11 cellular contexts compared by ENCODE assay signal in the genomic region with DNA sequence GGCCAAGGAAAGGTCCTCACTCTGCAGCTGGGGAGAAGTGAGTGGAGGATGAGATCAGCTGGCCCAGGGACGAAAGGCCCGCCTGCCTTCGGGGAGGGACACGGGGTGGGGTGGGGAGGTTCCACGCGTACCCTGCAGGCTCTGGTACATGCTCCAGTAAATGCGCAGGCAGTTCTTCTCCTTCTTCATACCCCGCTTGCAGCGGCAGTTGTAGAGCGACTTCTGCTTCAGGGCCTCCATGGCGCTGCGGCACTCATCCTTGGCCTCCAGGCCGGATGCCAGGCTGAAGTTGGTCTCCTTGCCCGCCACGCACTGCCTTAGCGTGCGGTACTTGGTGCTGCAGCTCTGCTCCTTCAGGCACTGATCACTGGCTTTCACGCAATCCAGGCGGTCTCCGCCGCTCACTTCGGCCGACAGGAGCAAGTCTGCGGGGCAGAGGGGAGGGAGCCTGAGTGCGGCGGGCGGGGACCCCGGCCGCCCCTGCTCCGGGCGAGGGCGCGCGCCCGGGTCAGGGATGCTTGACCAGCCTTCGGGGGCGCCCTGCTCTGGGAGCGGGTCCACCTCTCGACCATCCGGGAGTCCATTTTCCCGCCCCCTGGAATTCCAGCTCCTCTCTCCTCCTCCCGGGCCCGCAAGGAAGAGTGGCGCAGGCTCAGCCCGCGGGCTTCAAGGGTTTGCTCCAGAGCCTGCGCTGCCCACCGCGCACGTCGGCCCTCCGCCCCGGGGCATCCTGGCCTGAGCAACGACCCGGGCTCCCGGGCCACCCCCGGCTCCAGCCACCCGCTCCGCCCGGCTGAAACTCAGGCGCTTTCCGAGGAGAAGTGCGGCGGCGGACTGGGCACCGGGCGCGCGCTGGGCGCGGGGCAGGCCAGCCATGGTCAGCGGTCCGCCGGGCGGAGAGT. TPM values are rescaled to one million over a fixed set of nuclear protein-coding genes. Genes with fewer than 3 reads are reported as not detected.
DNase-seq lines count a peak whose midpoint lies in the region; ATAC-seq, FAIRE-seq and TF ChIP-seq lines count a peak whose summit lies in the region.
"Had no signal": no experiment of that assay in that cellular context is flagged by ENCODE, and none has a peak within 500 bp of the region (broad histone marks: within the 10 kb centered on the region; RNA-seq: fewer than 3 reads in every experiment).

No MANE protein-coding gene starts in this region.

- H3K27me3 ChIP-seq in liver (ENCODE audit: control insufficient read depth in 4 of 4, insufficient read depth in 4 of 4, low read length in 3 of 4): no peaks in the 10 kb centered on the region
- H3K27me3 ChIP-seq in HepG2 (ENCODE audit: control insufficient read depth in 1 of 2, insufficient read depth in 2 of 2, low read length in 2 of 2): peaks cover 2 to 34% of the 10 kb centered on the region in 2 experiments; a peak in 4 of 5 replicates
- peaks cover 100% of the 10 kb centered on the region for H3K27me3 ChIP-seq in cardiac muscle cell
- peaks cover 86% of the 10 kb centered on the region for H3K27me3 ChIP-seq in neural progenitor cell
- H3K27me3 ChIP-seq in vagina: no peaks in the 10 kb centered on the region

- POLR2A ChIA-PET in HepG2 (lab: Yijun Ruan, JAX): no interaction called here

- TF ChIP-seq RAD21 in liver (IDR thresholded peaks at IDR 0.05) (no peak), HepG2 (CRISPR knock-in tag; IDR thresholded peaks at IDR 0.05) (no peak)

- H3K79me2 ChIP-seq in HepG2 (ENCODE audit: insufficient read depth, low read length) (no peaks in the 10 kb centered on the region), neural progenitor cell (ENCODE audit: low read depth) (no peaks in the 10 kb centered on the region)

- peak overlapping the region in 1 of 2 donors; percentile 67 for H3K9ac ChIP-seq in liver (ENCODE audit: low read depth in 1 of 2, low read length in 2 of 2)
- H3K9ac ChIP-seq in HepG2 (ENCODE audit: insufficient read depth, low read depth, low read length): no peak overlapping the region
- H3K9ac ChIP-seq in neural progenitor cell: no peak overlapping the region

- H3K9me3 Mint-ChIP-seq in neural progenitor cell: no peaks in the 10 kb centered on the region

- CTCF ChIA-PET in HepG2 (lab: Yijun Ruan, JAX; ENCODE audit: low intra/inter-chr PET ratio, low total read pairs): no interaction called here

- in situ Hi-C loops in HepG2 (cut with HindIII; ENCODE audit: extremely low pct_ligation_motif_present, low pct_unique_long_range_greater_than_20kb): no loop called here

- TF ChIP-seq POLR2A in HepG2 (IDR thresholded peaks at IDR 0.05; ENCODE audit: insufficient read depth in 1 of 2, low read depth in 2 of 2, low read length in 2 of 2) (no peak), vagina (IDR thresholded peaks at IDR 0.05) (no peak)

- H3K36me3 Mint-ChIP-seq in neural progenitor cell: no peaks in the 10 kb centered on the region

- H4K20me1 ChIP-seq in HepG2 (ENCODE audit: insufficient read depth, low read length): no peaks in the 10 kb centered on the region
- H4K20me1 ChIP-seq in neural progenitor cell (ENCODE audit: low read depth): no peaks in the 10 kb centered on the region

- H3K9me3 ChIP-seq in liver (ENCODE audit: control insufficient read depth in 4 of 4, low read length in 3 of 4) (no peaks in the 10 kb centered on the region), HepG2 (ENCODE audit: low read length) (no peaks in the 10 kb centered on the region), cardiac muscle cell (ENCODE audit: low read depth) (no peaks in the 10 kb centered on the region), neural progenitor cell (ENCODE audit: low read depth) (no peaks in the 10 kb centered on the region), vagina (no peaks in the 10 kb centered on the region)

- DNase-seq in HepG2 (ENCODE audit: low spot score) (no peak), cardiac muscle cell (ENCODE audit: low read depth in 1 of 2, low spot score in 1 of 2) (peak in 1 of 2 donors; percentile 44), neural progenitor cell (ENCODE audit: low spot score) (peak; percentile 69), vagina (ENCODE audit: extremely low spot score in 2 of 2) (no peak), 8988T (no peak)
- DNase-seq in effector CD8-positive, alpha-beta T cell (lab: John Stamatoyannopoulos, UW): no peak
- DNase-seq: naive B cell had no signal

- peaks cover 30% of the 10 kb centered on the region for H3K27me3 Mint-ChIP-seq in neural progenitor cell (ENCODE audit: insufficient read depth, low read depth)

- H3K4me1 Mint-ChIP-seq in neural progenitor cell: peaks cover 15% of the 10 kb centered on the region

- H3K4me1 ChIP-seq in liver (ENCODE audit: control insufficient read depth in 4 of 4, insufficient read depth in 4 of 4, low read length in 3 of 4) (peaks cover 3 to 27% (median 19%) of the 10 kb centered on the region in 4 donors), HepG2 (ENCODE audit: insufficient read depth, low read length) (no peaks in the 10 kb centered on the region), cardiac muscle cell (ENCODE audit: low read depth) (no peaks in the 10 kb centered on the region), neural progenitor cell (peaks cover 18% of the 10 kb centered on the region), vagina (peaks cover 24% of the 10 kb centered on the region)

- H2AFZ ChIP-seq in HepG2 (ENCODE audit: low read length) (no peak overlapping the region), neural progenitor cell (replicated peaks) (peak overlapping the region; percentile 86)

- no peak for TF ChIP-seq EP300 in HepG2 (IDR thresholded peaks at IDR 0.05; ENCODE audit: low read depth in 2 of 2, low read length in 2 of 2)
- TF ChIP-seq EP300 in HepG2 (CRISPR knock-in tag; IDR thresholded peaks at IDR 0.05; ENCODE audit: borderline replicate concordance): no peak

- TF ChIP-seq CTCF in liver (IDR thresholded peaks at IDR 0.05; ENCODE audit: low read depth, low read length, missing input control): no peak
- TF ChIP-seq CTCF in HepG2 (CRISPR knock-in tag; IDR thresholded peaks at IDR 0.05): no peak
- no peak for TF ChIP-seq CTCF in cardiac muscle cell (IDR thresholded peaks at IDR 0.05; ENCODE audit: low read depth, low read length)
- TF ChIP-seq CTCF in neural progenitor cell (IDR thresholded peaks at IDR 0.05): peak; percentile 8
- TF ChIP-seq CTCF in vagina (IDR thresholded peaks at IDR 0.05): no peak

- peak overlapping the region; percentile 64 to 93 (median 84) for H3K4me3 ChIP-seq in liver (ENCODE audit: low read depth in 1 of 3, low read length in 3 of 3)
- no peak overlapping the region for H3K4me3 ChIP-seq in HepG2 (replicated peaks in 1 of 3; ENCODE audit: insufficient read depth in 1 of 3, low read depth in 2 of 3, low read length in 3 of 3)
- peak overlapping the region; percentile 45 for H3K4me3 ChIP-seq in cardiac muscle cell
- H3K4me3 ChIP-seq in neural progenitor cell: peak overlapping the region; percentile 69
- H3K4me3 ChIP-seq in vagina: peak overlapping the region; percentile 57 to 59

- peak overlapping the region; percentile 98 for H3K4me3 Mint-ChIP-seq in neural progenitor cell

- no peak for FAIRE-seq in HepG2 (lab: Jason Lieb, UNC)
- FAIRE-seq: colon had no signal

- H3K27ac Mint-ChIP-seq in neural progenitor cell: no peak overlapping the region
- H3K27ac Mint-ChIP-seq: naive B cell had no signal

- no peak overlapping the region for H3K4me2 ChIP-seq in HepG2 (ENCODE audit: low read depth, low read length)
- peak overlapping the region; percentile 97 for H3K4me2 ChIP-seq in neural progenitor cell

- 27% methylated on average over 75 of the region's 75 CpGs for WGBS in liver
- 65% methylated on average over 34 of the region's 75 CpGs for WGBS in HepG2 (ENCODE audit: low lambda C conversion rate)

- no peak for ATAC-seq in HepG2
- no peak for ATAC-seq in GM18519 (IDR thresholded peaks at IDR 0.05; ENCODE audit: low FRiP score, unreplicated experiment)

- H3K36me3 ChIP-seq in liver (ENCODE audit: control insufficient read depth in 4 of 4, insufficient read depth in 3 of 4, low read depth in 1 of 4, low read length in 3 of 4): peaks cover 0 to 2% (median 0%) of the 10 kb centered on the region in 4 donors
- H3K36me3 ChIP-seq in HepG2 (replicated peaks in 1 of 2; ENCODE audit: control insufficient read depth in 1 of 2, insufficient read depth in 2 of 2, low read length in 2 of 2): no peaks in the 10 kb centered on the region
- no peaks in the 10 kb centered on the region for H3K36me3 ChIP-seq in cardiac muscle cell
- H3K36me3 ChIP-seq in neural progenitor cell: no peaks in the 10 kb centered on the region
- no peaks in the 10 kb centered on the region for H3K36me3 ChIP-seq in vagina

- H3K27ac ChIP-seq in liver (ENCODE audit: low read depth in 1 of 2, low read length in 2 of 2): peak overlapping the region; percentile 82 to 90
- no peak overlapping the region for H3K27ac ChIP-seq in HepG2 (ENCODE audit: extremely low read length, insufficient read depth, low read length)
- H3K27ac ChIP-seq in cardiac muscle cell: no peak overlapping the region
- H3K27ac ChIP-seq in neural progenitor cell: no peak overlapping the region
- peak overlapping the region; percentile 76 for H3K27ac ChIP-seq in vagina

- peaks cover 7% of the 10 kb centered on the region for H3F3A ChIP-seq in neural progenitor cell (ENCODE audit: low read depth)

- BruUV-seq in HepG2 (replicated peaks; lab: Mats Ljungman, UMichigan): no TSS peak

- intact Hi-C loops in HepG2 (cut with micrococcal nuclease; ENCODE audit: unreplicated experiment) (no loop called here), vagina (cut with DNase I) (loop anchor here (10.0 kb wide), 1 partner anchor 326 kb away; no protein-coding TSS in a partner anchor)

RNA-seq across cellular contexts. Expression of gene GFRA1, which starts 2.1 kb away (rescaled TPM):
- total RNA-seq in liver (10 to 100 TPM; 14.2 to 53.6 TPM), HepG2 (2016; rRNA removed; fragmentation: Illumina TruSeq; extraction: Trizol) (not detected in 2 replicates), cardiac muscle cell (5.0 and 5.1 TPM in 2 replicates), neural progenitor cell (ENCODE audit: low replicate concordance) (14.0 and 14.6 TPM in 2 replicates), vagina (57.7 TPM)
- polyA plus RNA-seq in liver (10 to 100 TPM; 15.1 to 20.5 TPM), HepG2 (2011; rRNA removed) (not detected in 2 replicates), cardiac muscle cell (1.7 and 3.4 TPM in 2 replicates)
- total RNA-seq in HepG2 (2016; cell fraction: cytosol; rRNA removed; fragmentation: Illumina TruSeq; extraction: Trizol; ENCODE audit: low read depth): not detected in 2 replicates
- total RNA-seq in HepG2 (2016; cell fraction: insoluble cytoplasmic fraction; rRNA removed; fragmentation: Illumina TruSeq; extraction: Trizol): not detected in 2 replicates
- total RNA-seq in HepG2 (2016; cell fraction: membrane; rRNA removed; fragmentation: Illumina TruSeq; extraction: Trizol): not detected in 2 replicates
- total RNA-seq in HepG2 (2016; cell fraction: nucleus; rRNA removed; fragmentation: Illumina TruSeq; extraction: Trizol): not detected in 2 replicates
- polyA plus RNA-seq in HepG2 (2011; cell fraction: cytosol; rRNA removed): not detected in 2 replicates
- polyA plus RNA-seq in HepG2 (2011; cell fraction: nucleus; rRNA removed): not detected in 2 replicates
- polyA plus RNA-seq in HepG2 (2012): not detected in 2 replicates
- not detected in 2 replicates for polyA plus RNA-seq in HepG2 (2016; cell fraction: cytosol; fragmentation: Illumina TruSeq; extraction: Trizol; ENCODE audit: low read depth)
- not detected in 2 replicates for polyA plus RNA-seq in HepG2 (2016; cell fraction: insoluble cytoplasmic fraction; fragmentation: Illumina TruSeq; extraction: Trizol; ENCODE audit: low read depth)
- polyA plus RNA-seq in HepG2 (2016; cell fraction: membrane; fragmentation: Illumina TruSeq; extraction: Trizol; ENCODE audit: low read depth): not detected in 2 replicates
- polyA plus RNA-seq in HepG2 (2016; cell fraction: nucleus; fragmentation: Illumina TruSeq; extraction: Trizol; ENCODE audit: insufficient read depth, low read depth): not detected in 2 replicates
- not detected in 2 replicates for polyA minus RNA-seq in HepG2 (2011; rRNA and poly(A)+ RNA removed; ENCODE audit: low replicate concordance)
- polyA minus RNA-seq in HepG2 (2011; cell fraction: cytosol; rRNA and poly(A)+ RNA removed): not detected in 2 replicates
- polyA minus RNA-seq in HepG2 (2011; cell fraction: nucleus; rRNA and poly(A)+ RNA removed): not detected in 2 replicates

RNA-seq across cellular contexts. Expression of gene CCDC172, which starts 53.3 kb away (rescaled TPM):
- total RNA-seq in liver: not detected
- polyA plus RNA-seq in liver: not detected
- not detected in 2 replicates for total RNA-seq in HepG2 (2016; rRNA removed; fragmentation: Illumina TruSeq; extraction: Trizol)
- not detected in 2 replicates for total RNA-seq in HepG2 (2016; cell fraction: cytosol; rRNA removed; fragmentation: Illumina TruSeq; extraction: Trizol; ENCODE audit: low read depth)
- not detected in 2 replicates for total RNA-seq in HepG2 (2016; cell fraction: insoluble cytoplasmic fraction; rRNA removed; fragmentation: Illumina TruSeq; extraction: Trizol)
- total RNA-seq in HepG2 (2016; cell fraction: membrane; rRNA removed; fragmentation: Illumina TruSeq; extraction: Trizol): not detected in 2 replicates
- not detected in 2 replicates for total RNA-seq in HepG2 (2016; cell fraction: nucleus; rRNA removed; fragmentation: Illumina TruSeq; extraction: Trizol)
- polyA plus RNA-seq in HepG2 (2011; rRNA removed): not detected in 2 replicates
- not detected in 2 replicates for polyA plus RNA-seq in HepG2 (2011; cell fraction: cytosol; rRNA removed)
- not detected in 2 replicates for polyA plus RNA-seq in HepG2 (2011; cell fraction: nucleus; rRNA removed)
- polyA plus RNA-seq in HepG2 (2012): not detected in 2 replicates
- polyA plus RNA-seq in HepG2 (2016; cell fraction: cytosol; fragmentation: Illumina TruSeq; extraction: Trizol; ENCODE audit: low read depth): not detected in 2 replicates
- polyA plus RNA-seq in HepG2 (2016; cell fraction: insoluble cytoplasmic fraction; fragmentation: Illumina TruSeq; extraction: Trizol; ENCODE audit: low read depth): not detected in 2 replicates
- not detected in 2 replicates for polyA plus RNA-seq in HepG2 (2016; cell fraction: membrane; fragmentation: Illumina TruSeq; extraction: Trizol; ENCODE audit: low read depth)
- polyA plus RNA-seq in HepG2 (2016; cell fraction: nucleus; fragmentation: Illumina TruSeq; extraction: Trizol; ENCODE audit: insufficient read depth, low read depth): not detected in 2 replicates
- polyA minus RNA-seq in HepG2 (2011; rRNA and poly(A)+ RNA removed; ENCODE audit: low replicate concordance): not detected in 2 replicates
- polyA minus RNA-seq in HepG2 (2011; cell fraction: cytosol; rRNA and poly(A)+ RNA removed): not detected in 2 replicates
- not detected in 2 replicates for polyA minus RNA-seq in HepG2 (2011; cell fraction: nucleus; rRNA and poly(A)+ RNA removed)
- not detected in 2 replicates for total RNA-seq in cardiac muscle cell
- polyA plus RNA-seq in cardiac muscle cell: not detected in 2 replicates
- total RNA-seq in neural progenitor cell (ENCODE audit: low replicate concordance): not detected in 2 replicates
- not detected for total RNA-seq in vagina
- total RNA-seq: RPMI7951 had no signal

Comparison
In these comparisons a context has a peak if more than half of its experiments do, and no peak if none do; other contexts are left out.
1. H3K27ac ChIP-seq: peak in liver (2 of 2) and vagina (single experiment); none in HepG2 (single experiment), cardiac muscle cell (single experiment) and neural progenitor cell (single experiment).
2. H3K4me3 ChIP-seq: peak in liver (3 of 3), cardiac muscle cell (single experiment), neural progenitor cell (single experiment) and vagina (2 of 2); none in HepG2 (0 of 3).